ENCODE assay signal across 2 cellular contexts in genomic region chr10:103693812-103694205, GRCh38.
TF ChIP-seq lines count a peak whose summit lies in the region.

No MANE protein-coding gene starts in this region.

TF ChIP-seq in HCT116, 20 proteins besides CTCF, POLR2A, EP300 and RAD21 (continued from another document):
- TF ChIP-seq MAX (IDR thresholded peaks at IDR 0.05) (no peak), FOSL1 (IDR thresholded peaks at IDR 0.05; ENCODE audit: low read depth) (no peak), POLR2AphosphoS5 (IDR thresholded peaks at IDR 0.05; ENCODE audit: low read depth, low read length) (no peak), SP1 (IDR thresholded peaks at IDR 0.05; ENCODE audit: low read depth) (no peak), TCF7L2 (IDR thresholded peaks at IDR 0.05; ENCODE audit: borderline replicate concordance, extremely low read depth, insufficient read depth, insufficient read length) (no peak), ZBTB33 (IDR thresholded peaks at IDR 0.05; ENCODE audit: extremely low read depth, insufficient replicate concordance, low read length) (no peak), SRF (IDR thresholded peaks at IDR 0.05; ENCODE audit: low read depth) (no peak), ZFX (IDR thresholded peaks at IDR 0.05) (no peak), REST (IDR thresholded peaks at IDR 0.05; ENCODE audit: low read depth) (no peak), EGR1 (IDR thresholded peaks at IDR 0.05; ENCODE audit: low read depth) (no peak), ELF1 (IDR thresholded peaks at IDR 0.05; ENCODE audit: borderline replicate concordance, low read depth) (no peak), YY1 (IDR thresholded peaks at IDR 0.05; ENCODE audit: extremely low read depth, insufficient replicate concordance, low read depth, low read length) (no peak), ZNF274 (IDR thresholded peaks at IDR 0.05; ENCODE audit: low read depth, low read length) (no peak), EZH2 (IDR thresholded peaks at IDR 0.05) (no peak), SIN3A (IDR thresholded peaks at IDR 0.05; ENCODE audit: low read depth) (no peak), JUND (IDR thresholded peaks at IDR 0.05) (no peak)

TF ChIP-seq in GM12878, 131 proteins besides CTCF, POLR2A, EP300 and RAD21 (continued from another document):
- TF ChIP-seq SPI1 (IDR thresholded peaks at IDR 0.05; ENCODE audit: borderline replicate concordance, insufficient read depth, low read depth, low read length) = peak; percentile 47; the same call in 1 of the 2 replicates
